7 cellular contexts compared by ENCODE assay signal in the genomic region with DNA sequence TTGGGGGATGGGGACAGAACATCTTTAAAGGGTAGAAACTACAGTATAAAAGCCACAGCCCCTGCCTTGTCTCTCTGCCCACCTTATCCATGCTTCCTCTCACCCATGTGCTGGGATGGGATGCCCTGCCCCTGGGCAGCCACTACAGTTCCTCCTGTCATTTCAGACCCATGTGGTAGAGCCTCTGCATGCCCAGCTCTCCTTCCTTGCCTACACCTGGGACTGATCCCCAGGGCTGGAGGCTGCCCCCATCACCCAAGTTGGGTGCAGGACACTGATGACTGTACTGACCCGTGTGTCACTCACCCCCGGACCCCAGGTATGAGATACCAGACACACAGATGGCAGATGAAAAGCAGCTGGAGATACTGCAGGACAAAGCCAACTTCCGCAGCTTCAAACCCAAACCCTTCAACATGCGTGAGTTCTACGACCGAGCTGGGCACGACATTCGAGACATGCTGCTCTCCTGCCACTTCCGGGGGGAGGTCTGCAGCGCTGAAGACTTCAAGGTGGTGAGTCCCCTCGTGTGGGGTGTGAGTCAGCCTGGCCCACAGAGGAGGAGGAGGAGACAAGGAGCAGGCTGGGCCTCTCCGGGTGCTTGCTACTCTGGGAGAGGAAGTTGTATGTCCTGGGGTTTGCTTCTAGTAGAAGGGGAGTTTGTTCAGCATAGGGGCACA. TPM values are rescaled to one million over a fixed set of nuclear protein-coding genes. Genes with fewer than 3 reads are reported as not detected.
A peak's percentile ranks its signal among the peaks of the same experiment; 100 is the strongest.
DNase-seq lines count a peak whose midpoint lies in the region; ATAC-seq and TF ChIP-seq lines count a peak whose summit lies in the region.
"Had no signal": no experiment of that assay in that cellular context is flagged by ENCODE, and none has a peak within 500 bp of the region (broad histone marks: within the 10 kb centered on the region; RNA-seq: fewer than 3 reads in every experiment).

No MANE protein-coding gene starts in this region.

- peaks cover 26% of the 10 kb centered on the region for H3K36me3 Mint-ChIP-seq in glutamatergic neuron (ENCODE audit: unreplicated experiment)

- no peak for TF ChIP-seq POLR2A in GM18505 (IDR thresholded peaks at IDR 0.05; ENCODE audit: borderline replicate concordance, extremely low read depth, insufficient read depth, insufficient read length)

- peaks cover 21% of the 10 kb centered on the region for H3K27me3 Mint-ChIP-seq in glutamatergic neuron (ENCODE audit: unreplicated experiment)

- no peak overlapping the region for H3K4me3 ChIP-seq in BLaER1 treated with 17β-estradiol and CSF1 and Interleukin-3, amounts not matched to agents 10 nM and 100 nM

- H3K27ac ChIP-seq in BLaER1 treated with 17β-estradiol and CSF1 and Interleukin-3, amounts not matched to agents 10 nM and 100 nM, result no peak overlapping the region

- peak; percentile 60 to 71 for ATAC-seq in activated CD4-positive, CD25-positive, alpha-beta regulatory T cell treated with anti-CD3 and anti-CD28 coated beads, Interleukin-2, amount 50 U/mL, for 24 hours
- ATAC-seq in HG02885 (IDR thresholded peaks at IDR 0.05; ENCODE audit: poor library complexity, unreplicated experiment) (no peak), GM18505 (IDR thresholded peaks at IDR 0.05; ENCODE audit: unreplicated experiment) (no peak), GM18867 (IDR thresholded peaks at IDR 0.05; ENCODE audit: unreplicated experiment) (no peak)

- H3K4me1 ChIP-seq in BLaER1 treated with 17β-estradiol and CSF1 and Interleukin-3, amounts not matched to agents 10 nM and 100 nM, result peaks cover 31 to 57% (median 50%) of the 10 kb centered on the region in 10 experiments

- H4K20me1 ChIP-seq in BLaER1 treated with 17β-estradiol and CSF1 and Interleukin-3, amounts not matched to agents 10 nM and 100 nM, result peaks cover 0 to 27% (median 8%) of the 10 kb centered on the region in 11 experiments; a peak in 9 of 22 replicates

- no peaks in the 10 kb centered on the region for H3K9me3 ChIP-seq in BLaER1 treated with 17β-estradiol and CSF1 and Interleukin-3, amounts not matched to agents 10 nM and 100 nM (replicated peaks in 1 of 11)

- peaks cover 13 to 32% (median 26%) of the 10 kb centered on the region in 11 experiments for H3K27me3 ChIP-seq in BLaER1 treated with 17β-estradiol and CSF1 and Interleukin-3, amounts not matched to agents 10 nM and 100 nM

- H3K36me3 ChIP-seq in BLaER1 treated with 17β-estradiol and CSF1 and Interleukin-3, amounts not matched to agents 10 nM and 100 nM, result no peaks in the 10 kb centered on the region

- H3K9ac ChIP-seq in BLaER1 treated with 17β-estradiol and CSF1 and Interleukin-3, amounts not matched to agents 10 nM and 100 nM, result no peak overlapping the region

- H3K4me2 ChIP-seq in BLaER1 treated with 17β-estradiol and CSF1 and Interleukin-3, amounts not matched to agents 10 nM and 100 nM, result peak overlapping the region in 8 of 11 experiments; percentile 2 to 60 (median 39); a peak in 11 of 22 replicates

- no peak for TF ChIP-seq CTCF in glutamatergic neuron (IDR thresholded peaks at IDR 0.05; ENCODE audit: partially characterized antibody, unreplicated experiment)

- peak overlapping the region; percentile 64 for H3K27ac Mint-ChIP-seq in glutamatergic neuron (ENCODE audit: unreplicated experiment)

- peaks cover 28% of the 10 kb centered on the region for H3K9me3 Mint-ChIP-seq in glutamatergic neuron (ENCODE audit: unreplicated experiment)

- H3K4me3 Mint-ChIP-seq in glutamatergic neuron (ENCODE audit: unreplicated experiment), result peak overlapping the region; percentile 82

- DNase-seq in glutamatergic neuron, result no peak

- peaks cover 62% of the 10 kb centered on the region for H3K4me1 Mint-ChIP-seq in glutamatergic neuron (ENCODE audit: low read depth, unreplicated experiment)

RNA-seq across cellular contexts. Expression of gene ASIC1, which starts 2.2 kb away (rescaled TPM):
- total RNA-seq in glutamatergic neuron (ENCODE audit: unreplicated experiment), result 451 TPM

RNA-seq across cellular contexts. Expression of gene SMARCD1, which starts 25.6 kb away (rescaled TPM):
- total RNA-seq in glutamatergic neuron (ENCODE audit: unreplicated experiment), result 152 TPM

RNA-seq across cellular contexts. Expression of gene RACGAP1, which starts 34.3 kb away (rescaled TPM):
- total RNA-seq in glutamatergic neuron (ENCODE audit: unreplicated experiment), result 47.1 TPM

RNA-seq across cellular contexts. Expression of gene GPD1, which starts 44.2 kb away (rescaled TPM):
- 0.81 TPM for total RNA-seq in glutamatergic neuron (ENCODE audit: unreplicated experiment)
- total RNA-seq: pulmonary artery endothelial cell had no signal

RNA-seq across cellular contexts. Expression of gene COX14, which starts 52.5 kb away (rescaled TPM):
- total RNA-seq in glutamatergic neuron (ENCODE audit: unreplicated experiment), result 23.3 TPM

Comparison
In these comparisons a context has a peak if more than half of its experiments do, and no peak if none do; other contexts are left out.
1. ATAC-seq: peak in activated CD4-positive, CD25-positive, alpha-beta regulatory T cell treated with anti-CD3 and anti-CD28 coated beads, Interleukin-2, amount 50 U/mL, for 24 hours (2 of 2); none in HG02885 (single experiment), GM18505 (single experiment) and GM18867 (single experiment).